In genomic region chr7:129017933-129018538, GRCh38 we compare ENCODE assay signal across 13 cellular contexts. TPM values are rescaled to one million over a fixed set of nuclear protein-coding genes. Genes with fewer than 3 reads are reported as not detected.
DNase-seq lines count a peak whose midpoint lies in the region; ATAC-seq, FAIRE-seq and TF ChIP-seq lines count a peak whose summit lies in the region.
"Had no signal": no experiment of that assay in that cellular context is flagged by ENCODE, and none has a peak within 500 bp of the region (broad histone marks: within the 10 kb centered on the region; RNA-seq: fewer than 3 reads in every experiment).

No MANE protein-coding gene starts in this region.

- no peak for TF ChIP-seq POLR2A in GM12892 (IDR thresholded peaks at IDR 0.05; ENCODE audit: low read depth, low read length)

- CTCF ChIA-PET in activated CD8-positive, alpha-beta memory T cell treated with anti-CD3 and anti-CD28 coated beads, Interleukin-2, amount 10 ng/mL, durations not matched to agents 7 days and 5 days (lab: Charles Lee), result interaction anchor here (2.2 to 2.7 kb wide), 2 partner anchors 8 to 74 kb away, joined by 5 to 11 read pairs; no protein-coding TSS in a partner anchor

- no peaks in the 10 kb centered on the region for H3K27me3 Mint-ChIP-seq in activated T-helper 2 cell treated with anti-CD3 and anti-CD28 coated beads, Interferon-gamma antibody, Interleukin-2, Interleukin-4, amounts not matched to agents 10 μg/mL and 5 μg/mL and 100 μg/mL, durations not matched to agents 14 hours and 24 hours and 36 hours (ENCODE audit: low read depth)
- H3K27me3 Mint-ChIP-seq in activated CD8-positive, alpha-beta memory T cell treated with anti-CD3 and anti-CD28 coated beads, Interleukin-2, amount 10 ng/mL, durations not matched to agents 7 days and 5 days, result no peaks in the 10 kb centered on the region
- H3K27me3 Mint-ChIP-seq: stimulated activated naive CD8-positive, alpha-beta T cell treated with anti-CD3 and anti-CD28 coated beads, Interleukin-15, amount 100 ng/mL, for 72 hours had no signal

- H3K4me3 Mint-ChIP-seq in activated T-helper 2 cell treated with anti-CD3 and anti-CD28 coated beads, Interferon-gamma antibody, Interleukin-2, Interleukin-4, amounts not matched to agents 10 μg/mL and 5 μg/mL and 100 μg/mL, durations not matched to agents 14 hours and 24 hours and 36 hours (ENCODE audit: low read depth), result no peak overlapping the region
- no peak overlapping the region for H3K4me3 Mint-ChIP-seq in activated CD8-positive, alpha-beta memory T cell treated with anti-CD3 and anti-CD28 coated beads, Interleukin-2, amount 10 ng/mL, durations not matched to agents 7 days and 5 days
- H3K4me3 Mint-ChIP-seq: activated T-cell treated with anti-CD3 and anti-CD28 coated beads, Interleukin-2, amount 50 U/mL, for 72 hours; stimulated activated naive CD8-positive, alpha-beta T cell treated with anti-CD3 and anti-CD28 coated beads, Interleukin-15, amount 100 ng/mL, for 72 hours had no signal

- DNase-seq in GM12892 (ENCODE audit: insufficient read length) (no peak), KG1 (lab: John Stamatoyannopoulos, UW) (no peak), NCI-H2107 (lab: John Stamatoyannopoulos, UW) (no peak)
- DNase-seq in activated T-helper 2 cell treated with anti-CD3 and anti-CD28 coated beads, Interferon-gamma antibody, Interleukin-2, Interleukin-4, amounts not matched to agents 10 μg/mL and 5 μg/mL and 100 μg/mL, durations not matched to agents 14 hours and 24 hours and 36 hours (ENCODE audit: low spot score), result no peak
- no peak for DNase-seq in activated CD8-positive, alpha-beta memory T cell treated with anti-CD3 and anti-CD28 coated beads, Interleukin-2, amount 10 ng/mL, durations not matched to agents 7 days and 5 days
- DNase-seq in activated naive CD4-positive, alpha-beta T cell treated with Interleukin-2 at 50 U/mL for 16 hours, result no peak
- DNase-seq: activated T-cell treated with anti-CD3 and anti-CD28 coated beads, Interleukin-2, amount 50 U/mL, for 72 hours; hypothalamus; SHP77 treated with DMSO at 0.1 percent for 48 hours; stimulated activated naive CD8-positive, alpha-beta T cell treated with anti-CD3 and anti-CD28 coated beads, Interleukin-15, amount 100 ng/mL, for 72 hours had no signal

- H3K36me3 Mint-ChIP-seq in activated T-helper 2 cell treated with anti-CD3 and anti-CD28 coated beads, Interferon-gamma antibody, Interleukin-2, Interleukin-4, amounts not matched to agents 10 μg/mL and 5 μg/mL and 100 μg/mL, durations not matched to agents 14 hours and 24 hours and 36 hours (ENCODE audit: low read depth), result peaks cover 49% of the 10 kb centered on the region
- H3K36me3 Mint-ChIP-seq in activated CD8-positive, alpha-beta memory T cell treated with anti-CD3 and anti-CD28 coated beads, Interleukin-2, amount 10 ng/mL, durations not matched to agents 7 days and 5 days, result peaks cover 36% of the 10 kb centered on the region

- H3K9me3 Mint-ChIP-seq in activated T-helper 2 cell treated with anti-CD3 and anti-CD28 coated beads, Interferon-gamma antibody, Interleukin-2, Interleukin-4, amounts not matched to agents 10 μg/mL and 5 μg/mL and 100 μg/mL, durations not matched to agents 14 hours and 24 hours and 36 hours, result no peaks in the 10 kb centered on the region
- no peaks in the 10 kb centered on the region for H3K9me3 Mint-ChIP-seq in activated CD8-positive, alpha-beta memory T cell treated with anti-CD3 and anti-CD28 coated beads, Interleukin-2, amount 10 ng/mL, durations not matched to agents 7 days and 5 days (ENCODE audit: low read depth)
- H3K9me3 Mint-ChIP-seq: activated T-cell treated with anti-CD3 and anti-CD28 coated beads, Interleukin-2, amount 50 U/mL, for 72 hours; stimulated activated naive CD8-positive, alpha-beta T cell treated with anti-CD3 and anti-CD28 coated beads, Interleukin-15, amount 100 ng/mL, for 72 hours had no signal

- FAIRE-seq in GM12892 (lab: Jason Lieb, UNC), result peak; percentile 87
- FAIRE-seq: bronchial epithelial cell had no signal

- peak; percentile 81 for ATAC-seq in GM19351 (IDR thresholded peaks at IDR 0.05; ENCODE audit: unreplicated experiment)
- ATAC-seq in HG02938 (IDR thresholded peaks at IDR 0.05; ENCODE audit: unreplicated experiment), result peak; percentile 72
- ATAC-seq in activated CD8-positive, alpha-beta memory T cell treated with anti-CD3 and anti-CD28 coated beads, Interleukin-2, amount 10 ng/mL, durations not matched to agents 7 days and 5 days, result no peak
- ATAC-seq: activated T-cell treated with anti-CD3 and anti-CD28 coated beads, Interleukin-2, amount 50 U/mL, for 72 hours; stimulated activated naive CD8-positive, alpha-beta T cell treated with anti-CD3 and anti-CD28 coated beads, Interleukin-15, amount 100 ng/mL, for 72 hours had no signal

- peaks cover 31% of the 10 kb centered on the region for H3K4me1 Mint-ChIP-seq in activated T-helper 2 cell treated with anti-CD3 and anti-CD28 coated beads, Interferon-gamma antibody, Interleukin-2, Interleukin-4, amounts not matched to agents 10 μg/mL and 5 μg/mL and 100 μg/mL, durations not matched to agents 14 hours and 24 hours and 36 hours (ENCODE audit: low read depth)
- H3K4me1 Mint-ChIP-seq in activated CD8-positive, alpha-beta memory T cell treated with anti-CD3 and anti-CD28 coated beads, Interleukin-2, amount 10 ng/mL, durations not matched to agents 7 days and 5 days, result peaks cover 10% of the 10 kb centered on the region

- intact Hi-C loops in activated T-helper 2 cell treated with anti-CD3 and anti-CD28 coated beads, Interferon-gamma antibody, Interleukin-2, Interleukin-4, amounts not matched to agents 10 μg/mL and 5 μg/mL and 100 μg/mL, durations not matched to agents 14 hours and 24 hours and 36 hours (cut with micrococcal nuclease), result loop anchor here (1.0 kb wide), 1 partner anchor 9 kb away; no protein-coding TSS in a partner anchor

- H3K27ac Mint-ChIP-seq in activated T-helper 2 cell treated with anti-CD3 and anti-CD28 coated beads, Interferon-gamma antibody, Interleukin-2, Interleukin-4, amounts not matched to agents 10 μg/mL and 5 μg/mL and 100 μg/mL, durations not matched to agents 14 hours and 24 hours and 36 hours, result peak overlapping the region; percentile 33
- H3K27ac Mint-ChIP-seq in activated CD8-positive, alpha-beta memory T cell treated with anti-CD3 and anti-CD28 coated beads, Interleukin-2, amount 10 ng/mL, durations not matched to agents 7 days and 5 days, result no peak overlapping the region
- H3K27ac Mint-ChIP-seq: activated T-cell treated with anti-CD3 and anti-CD28 coated beads, Interleukin-2, amount 50 U/mL, for 72 hours had no signal

RNA-seq across cellular contexts. Expression of gene TNPO3, which starts 36.9 kb away (rescaled TPM):
- polyA plus RNA-seq in GM12892 (2012; ENCODE audit: missing spikeins), result 40.8 TPM
- total RNA-seq in activated T-helper 2 cell treated with anti-CD3 and anti-CD28 coated beads, Interferon-gamma antibody, Interleukin-2, Interleukin-4, amounts not matched to agents 10 μg/mL and 5 μg/mL and 100 μg/mL, durations not matched to agents 14 hours and 24 hours and 36 hours, result 53.3 and 53.7 TPM in 2 replicates
- total RNA-seq in activated CD8-positive, alpha-beta memory T cell treated with anti-CD3 and anti-CD28 coated beads, Interleukin-2, amount 10 ng/mL, durations not matched to agents 7 days and 5 days, result 10 to 100 TPM; 51.9 to 55.8 TPM
